In genomic region chrY:25643024-25643915, GRCh38 we compare ENCODE assay signal across 17 cellular contexts. TPM values are rescaled to one million over a fixed set of nuclear protein-coding genes. Genes with fewer than 3 reads are reported as not detected.
"Had no signal": no experiment of that assay in that cellular context is flagged by ENCODE, and none has a peak within 500 bp of the region (broad histone marks: within the 10 kb centered on the region; RNA-seq: fewer than 3 reads in every experiment).

No MANE protein-coding gene starts in this region.

RNA-seq across cellular contexts. Expression of gene CDY1, which starts 21.4 kb away (rescaled TPM):
- total RNA-seq: activated B cell treated with CpG ODN at 0.5 μM for 24 hours; activated CD4-positive, alpha-beta memory T cell treated with anti-CD3 and anti-CD28 coated beads for 36 hours; activated CD4-positive, alpha-beta T cell treated with anti-CD3 and anti-CD28 coated beads, Interleukin-2, amount 10 ng/mL, durations not matched to agents 24 days and 14 days; activated CD8-positive, alpha-beta memory T cell treated with anti-CD3 and anti-CD28 coated beads for 36 hours; activated CD8-positive, alpha-beta T cell treated with anti-CD3 and anti-CD28 coated beads for 36 hours; activated naive CD4-positive, alpha-beta T cell treated with anti-CD3 and anti-CD28 coated beads for 36 hours; activated naive CD4-positive, alpha-beta T cell treated with anti-CD3 and anti-CD28 coated beads, Interleukin-2, amount 50 U/mL, for 72 hours; activated naive CD8-positive, alpha-beta T cell treated with anti-CD3 and anti-CD28 coated beads for 36 hours; activated T-cell treated with anti-CD3 and anti-CD28 coated beads, Interleukin-2, amount 50 U/mL, for 4 hours; activated T-cell treated with anti-CD3 and anti-CD28 coated beads, Interleukin-2, amount 50 U/mL, for 72 hours; activated T-helper 1 cell treated with anti-CD3 and anti-CD28 coated beads, Interleukin-12 subunit alpha, Interleukin-12 subunit beta, Interleukin-2, Interleukin-4 antibody, amounts not matched to agents 30 ng/mL and 10 ng/mL and 1 ng/mL, durations not matched to agents 14 hours and 24 hours and 36 hours; activated T-helper 17 cell treated with anti-CD3 and anti-CD28 coated beads, Interleukin-2, amount 50 U/mL, for 72 hours; adrenal gland; aorta; astrocyte; bronchial epithelial cell; cardiac muscle cell had no signal
- polyA plus RNA-seq: adrenal gland, aorta, cardiac muscle cell had no signal
